In genomic region chr12:56082967-56083366, GRCh38 we compare ENCODE assay signal across 20 cellular contexts. TPM values are rescaled to one million over a fixed set of nuclear protein-coding genes. Genes with fewer than 3 reads are reported as not detected.
DNase-seq lines count a peak whose midpoint lies in the region; ATAC-seq and TF ChIP-seq lines count a peak whose summit lies in the region.
"Had no signal": no experiment of that assay in that cellular context is flagged by ENCODE, and none has a peak within 500 bp of the region (broad histone marks: within the 10 kb centered on the region; RNA-seq: fewer than 3 reads in every experiment).

No MANE protein-coding gene starts in this region.

- H3K9me3 Mint-ChIP-seq in Caco-2 (ENCODE audit: unreplicated experiment), result no peaks in the 10 kb centered on the region
- H3K9me3 Mint-ChIP-seq: activated CD4-positive, alpha-beta T cell treated with anti-CD3 and anti-CD28 coated beads, Interleukin-2, amount 10 ng/mL, durations not matched to agents 7 days and 5 days; activated naive CD4-positive, alpha-beta T cell treated with anti-CD3 and anti-CD28 coated beads, Interleukin-2, amount 10 ng/mL, durations not matched to agents 7 days and 5 days; CD4-positive, alpha-beta memory T cell; effector memory CD8-positive, alpha-beta T cell; stimulated activated naive CD8-positive, alpha-beta T cell treated with anti-CD3 and anti-CD28 coated beads, Interleukin-15, Interleukin-2, amounts not matched to agents 100 ng/mL and 50 ng/mL, for 24 hours had no signal

- H3K27me3 Mint-ChIP-seq in Caco-2 (ENCODE audit: insufficient read depth, unreplicated experiment), result no peaks in the 10 kb centered on the region

- no TSS peak for BruUV-seq in Caco-2 (replicated peaks; lab: Mats Ljungman, UMichigan)

- H3K9me3 ChIP-seq in Caco-2 (no peaks in the 10 kb centered on the region), colonic mucosa (no peaks in the 10 kb centered on the region), right lobe of liver (no peaks in the 10 kb centered on the region), testis (no peaks in the 10 kb centered on the region)

- ATAC-seq in right lobe of liver, result no peak
- no peak for ATAC-seq in GM21528 (IDR thresholded peaks at IDR 0.05; ENCODE audit: low FRiP score, unreplicated experiment)
- ATAC-seq: effector memory CD8-positive, alpha-beta T cell; left cardiac atrium had no signal

- H3K27ac Mint-ChIP-seq in Caco-2 (ENCODE audit: unreplicated experiment), result no peak overlapping the region
- H3K27ac Mint-ChIP-seq: activated CD4-positive, alpha-beta T cell treated with anti-CD3 and anti-CD28 coated beads, Interleukin-2, amount 10 ng/mL, durations not matched to agents 7 days and 5 days; activated naive CD4-positive, alpha-beta T cell treated with anti-CD3 and anti-CD28 coated beads, Interleukin-2, amount 10 ng/mL, durations not matched to agents 7 days and 5 days; stimulated activated naive CD8-positive, alpha-beta T cell treated with anti-CD3 and anti-CD28 coated beads, Interleukin-15, Interleukin-2, amounts not matched to agents 100 ng/mL and 50 ng/mL, for 24 hours had no signal

- WGBS in right lobe of liver (ENCODE audit: insufficient coverage, low coverage, low lambda C conversion rate, missing lambda C conversion rate), result 31% methylated on average over 3 of the region's 3 CpGs
- WGBS in testis, 2 donors, result 53 to 68% methylated on average over 3 of the region's 3 CpGs

- CTCF ChIA-PET in Caco-2 (lab: Charles Lee), result interaction anchor here (3.2 kb wide), 1 partner anchor 21 kb away, joined by 12 read pairs; the partner anchor contains the start of gene PA2G4

- H3K4me1 ChIP-seq in Caco-2 (peaks cover 24% of the 10 kb centered on the region), colonic mucosa (peaks cover 7% of the 10 kb centered on the region), right lobe of liver (peaks cover 0 to 60% (median 22%) of the 10 kb centered on the region in 4 donors), testis (peaks cover 7% of the 10 kb centered on the region)

- intact Hi-C loops in Caco-2 (cut with micrococcal nuclease; ENCODE audit: unreplicated experiment) (no loop called here), colonic mucosa (cut with DNase I) (no loop called here), right lobe of liver (cut with DNase I) (no loop called here), posterior vena cava (cut with DNase I) (no loop called here), testis (cut with DNase I; ENCODE audit: low total_unique reads) (no loop called here)

- H3K4me1 Mint-ChIP-seq in Caco-2 (ENCODE audit: low read depth, unreplicated experiment), result peaks cover 22% of the 10 kb centered on the region

- DNase-seq in Caco-2 (no peak), colonic mucosa (no peak), right lobe of liver (no peak), posterior vena cava (ENCODE audit: low spot score) (peak; percentile 48), HUDEP-2 (lab: John Stamatoyannopoulos, UW; ENCODE audit: unreplicated experiment in 76 of 76) (no peak), testis (no peak), ecto neural progenitor cell (ENCODE audit: low spot score) (no peak)
- DNase-seq: activated CD4-positive, alpha-beta T cell treated with anti-CD3 and anti-CD28 coated beads, Interleukin-2, amount 10 ng/mL, durations not matched to agents 7 days and 5 days; activated naive CD4-positive, alpha-beta T cell treated with anti-CD3 and anti-CD28 coated beads, Interleukin-2, amount 10 ng/mL, durations not matched to agents 7 days and 5 days; CD4-positive, alpha-beta memory T cell; DMS79; effector memory CD8-positive, alpha-beta T cell; HCEC 1CT; left cardiac atrium; NCI-H1436; NCI-H2171 treated with DMSO at 0.1 percent for 48 hours; NCI-H748 treated with DMSO at 0.1 percent for 48 hours had no signal

- TF ChIP-seq POLR2A in right lobe of liver (IDR thresholded peaks at IDR 0.05) (no peak), testis (IDR thresholded peaks at IDR 0.05) (no peak)

- peak overlapping the region; percentile 47 to 99 for H3K9ac ChIP-seq in colonic mucosa (ENCODE audit: low read depth in 2 of 2, low read length in 2 of 2)

- H3K36me3 Mint-ChIP-seq in Caco-2 (ENCODE audit: insufficient read depth, unreplicated experiment), result peaks cover 81% of the 10 kb centered on the region
- H3K36me3 Mint-ChIP-seq: activated naive CD4-positive, alpha-beta T cell treated with anti-CD3 and anti-CD28 coated beads, Interleukin-2, amount 10 ng/mL, durations not matched to agents 7 days and 5 days; brain; CD4-positive, alpha-beta memory T cell had no signal

- H3K4me3 Mint-ChIP-seq in Caco-2 (ENCODE audit: unreplicated experiment), result peak overlapping the region; percentile 89
- H3K4me3 Mint-ChIP-seq: activated CD4-positive, alpha-beta T cell treated with anti-CD3 and anti-CD28 coated beads, Interleukin-2, amount 10 ng/mL, durations not matched to agents 7 days and 5 days; activated naive CD4-positive, alpha-beta T cell treated with anti-CD3 and anti-CD28 coated beads, Interleukin-2, amount 10 ng/mL, durations not matched to agents 7 days and 5 days; CD4-positive, alpha-beta memory T cell; effector memory CD8-positive, alpha-beta T cell; stimulated activated naive CD8-positive, alpha-beta T cell treated with anti-CD3 and anti-CD28 coated beads, Interleukin-15, Interleukin-2, amounts not matched to agents 100 ng/mL and 50 ng/mL, for 24 hours had no signal

- H3K27ac ChIP-seq in colonic mucosa (peak overlapping the region; percentile 96), right lobe of liver (peak overlapping the region in 2 of 3 donors; percentile 93 to 99), testis (no peak overlapping the region)

- POLR2A ChIA-PET in Caco-2 (lab: Charles Lee), result no interaction called here

- TF ChIP-seq CTCF in Caco-2 (IDR thresholded peaks at IDR 0.05; ENCODE audit: insufficient read depth in 1 of 2, low read depth in 1 of 2, low read length in 1 of 2, severe bottlenecking in 1 of 2, unreplicated experiment in 1 of 2), result no peak
- TF ChIP-seq CTCF in colonic mucosa (IDR thresholded peaks at IDR 0.05), result no peak
- TF ChIP-seq CTCF in right lobe of liver (IDR thresholded peaks at IDR 0.05), result no peak
- TF ChIP-seq CTCF in testis (IDR thresholded peaks at IDR 0.05), result no peak

- peaks cover 18% of the 10 kb centered on the region for H3K36me3 ChIP-seq in Caco-2 (ENCODE audit: control insufficient read depth, insufficient read depth, low read length)
- no peaks in the 10 kb centered on the region for H3K36me3 ChIP-seq in colonic mucosa
- H3K36me3 ChIP-seq in right lobe of liver, result peaks cover 0 to 46% (median 22%) of the 10 kb centered on the region in 4 donors
- no peaks in the 10 kb centered on the region for H3K36me3 ChIP-seq in testis (ENCODE audit: low read depth, missing control alignments)

- no peaks in the 10 kb centered on the region for H3K27me3 ChIP-seq in Caco-2 (replicated peaks; ENCODE audit: control insufficient read depth, insufficient read depth, low read length)
- H3K27me3 ChIP-seq in colonic mucosa, result no peaks in the 10 kb centered on the region
- H3K27me3 ChIP-seq in right lobe of liver, result no peaks in the 10 kb centered on the region
- no peaks in the 10 kb centered on the region for H3K27me3 ChIP-seq in testis

- H3K4me3 ChIP-seq in Caco-2 (ENCODE audit: low read depth, low read length) (peak overlapping the region; percentile 74; the same call in 1 of the 2 replicates), colonic mucosa (no peak overlapping the region), right lobe of liver (peak overlapping the region in 2 of 3 donors; percentile 90 to 92), testis (no peak overlapping the region)

RNA-seq across cellular contexts. Expression of gene ERBB3, which starts 3.0 kb away (rescaled TPM):
- total RNA-seq in Caco-2 (2022), result 101 and 109 TPM in 2 replicates
- 100 to 1,000 TPM; 158 to 206 TPM for total RNA-seq in colonic mucosa
- total RNA-seq in right lobe of liver, result 100 to 1,000 TPM in 1 of 6 experiments, 10 to 100 TPM in 5; 39.1 to 139 (median 66.9) TPM
- total RNA-seq in posterior vena cava, result 1 to 10 TPM in 1 of 2 donors, under 1 TPM in 1; 0.71 to 1.4 TPM
- 1 to 10 TPM; 3.3 to 9.8 TPM for total RNA-seq in testis
- polyA plus RNA-seq in testis (ENCODE audit: insufficient read depth, low read depth, low replicate concordance), result 6.1 TPM

RNA-seq across cellular contexts. Expression of gene PA2G4, which starts 21.4 kb away (rescaled TPM):
- total RNA-seq in Caco-2 (2022) (178 and 190 TPM in 2 replicates), colonic mucosa (100 to 1,000 TPM in 1 of 2 donors, 10 to 100 TPM in 1; 69.6 to 155 TPM), right lobe of liver (10 to 100 TPM; 29.7 to 82.4 (median 36.6) TPM), posterior vena cava (10 to 100 TPM; 59.3 to 71.7 TPM), testis (10 to 100 TPM; 61.0 to 81.4 TPM)
- 190 TPM for polyA plus RNA-seq in testis (ENCODE audit: insufficient read depth, low read depth, low replicate concordance)

RNA-seq across cellular contexts. Expression of gene RPL41, which starts 33.5 kb away (rescaled TPM):
- total RNA-seq in Caco-2 (2022) (3,009 and 3,051 TPM in 2 replicates), colonic mucosa (1,000 to 10,000 TPM; 3,248 to 3,669 TPM), right lobe of liver (1,000 to 10,000 TPM in 4 of 6 experiments, 100 to 1,000 TPM in 2; 516 to 1,547 (median 1,257) TPM), posterior vena cava (1,000 to 10,000 TPM; 2,364 to 2,753 TPM), testis (1,000 to 10,000 TPM; 1,066 to 1,985 TPM)
- 2,323 TPM for polyA plus RNA-seq in testis (ENCODE audit: insufficient read depth, low read depth, low replicate concordance)

RNA-seq across cellular contexts. Expression of gene ZC3H10, which starts 35.1 kb away (rescaled TPM):
- total RNA-seq in Caco-2 (2022), result 3.5 and 4.4 TPM in 2 replicates
- total RNA-seq in colonic mucosa, result 1 to 10 TPM; 3.5 to 6.1 TPM
- 1 to 10 TPM; 1.7 to 5.4 (median 3.2) TPM for total RNA-seq in right lobe of liver
- total RNA-seq in posterior vena cava, result 1 to 10 TPM; 7.9 to 8.0 TPM
- total RNA-seq in testis, result 10 to 100 TPM; 16.2 to 20.6 TPM
- 12.4 TPM for polyA plus RNA-seq in testis (ENCODE audit: insufficient read depth, low read depth, low replicate concordance)

RNA-seq across cellular contexts. Expression of gene RPS26, which starts 41.2 kb away (rescaled TPM):
- total RNA-seq in Caco-2 (2022), result 50.2 and 60.4 TPM in 2 replicates
- total RNA-seq in colonic mucosa, result 10 to 100 TPM; 53.1 to 80.5 TPM
- total RNA-seq in right lobe of liver, result 100 to 1,000 TPM in 2 of 6 experiments, 10 to 100 TPM in 4; 17.2 to 600 (median 24.9) TPM
- 10 to 100 TPM; 33.2 to 45.2 TPM for total RNA-seq in posterior vena cava
- 100 to 1,000 TPM; 395 to 568 TPM for total RNA-seq in testis
- polyA plus RNA-seq in testis (ENCODE audit: insufficient read depth, low read depth, low replicate concordance), result 197 TPM

Comparison
In these comparisons a context has a peak if more than half of its experiments do, and no peak if none do; other contexts are left out.
1. H3K4me3 ChIP-seq: peak in Caco-2 (single experiment) and right lobe of liver (2 of 3); none in colonic mucosa (single experiment) and testis (0 of 2).
2. H3K27ac ChIP-seq: peak in colonic mucosa (single experiment) and right lobe of liver (2 of 3); none in testis (0 of 2).